In genomic region chr12:104348283-104348993, GRCh38 we compare ENCODE assay signal across 21 cellular contexts.
"Had no signal": no experiment of that assay in that cellular context is flagged by ENCODE, and none has a peak within 500 bp of the region (broad histone marks: within the 10 kb centered on the region; RNA-seq: fewer than 3 reads in every experiment).

No MANE protein-coding gene starts in this region.

- FAIRE-seq: K562, RCC 7860 had no signal

- H3K27me3 ChIP-seq: breast epithelium, SJSA1 had no signal

- H3K27me3 Mint-ChIP-seq: activated CD4-positive, alpha-beta memory T cell treated with anti-CD3 and anti-CD28 coated beads for 36 hours; activated CD4-positive, alpha-beta T cell treated with anti-CD3 and anti-CD28 coated beads, Interleukin-2, amount 10 ng/mL, durations not matched to agents 7 days and 5 days; activated naive CD4-positive, alpha-beta T cell treated with anti-CD3 and anti-CD28 coated beads, Interleukin-2, amount 50 U/mL, for 24 hours had no signal

- H3K4me1 Mint-ChIP-seq: activated CD4-positive, alpha-beta T cell treated with anti-CD3 and anti-CD28 coated beads, Interleukin-2, amount 10 ng/mL, durations not matched to agents 7 days and 5 days; activated naive CD4-positive, alpha-beta T cell treated with anti-CD3 and anti-CD28 coated beads, Interleukin-2, amount 50 U/mL, for 24 hours had no signal

- H3K4me3 ChIP-seq: breast epithelium, K562, SJSA1 had no signal

- H3K27ac Mint-ChIP-seq: activated CD4-positive, alpha-beta memory T cell treated with anti-CD3 and anti-CD28 coated beads for 36 hours; activated CD4-positive, alpha-beta T cell treated with anti-CD3 and anti-CD28 coated beads, Interleukin-2, amount 10 ng/mL, durations not matched to agents 7 days and 5 days; activated naive CD4-positive, alpha-beta T cell treated with anti-CD3 and anti-CD28 coated beads, Interleukin-2, amount 50 U/mL, for 24 hours; T-helper 1 cell treated with Interleukin-12 subunit alpha and Interleukin-12 subunit beta and Interleukin-4 antibody, amounts not matched to agents 30 μg/mL and 1 μg/mL, for 36 hours had no signal

- H3K27ac ChIP-seq: breast epithelium, SJSA1 had no signal

- H3K9me3 Mint-ChIP-seq: activated CD4-positive, alpha-beta memory T cell treated with anti-CD3 and anti-CD28 coated beads for 36 hours; activated CD4-positive, alpha-beta T cell treated with anti-CD3 and anti-CD28 coated beads, Interleukin-2, amount 10 ng/mL, durations not matched to agents 7 days and 5 days; activated naive CD4-positive, alpha-beta T cell treated with anti-CD3 and anti-CD28 coated beads, Interleukin-2, amount 50 U/mL, for 24 hours; T-helper 1 cell treated with Interleukin-12 subunit alpha and Interleukin-12 subunit beta and Interleukin-4 antibody, amounts not matched to agents 30 μg/mL and 1 μg/mL, for 36 hours had no signal

- H3K9me3 ChIP-seq: breast epithelium, SJSA1 had no signal

- H3K4me3 Mint-ChIP-seq: activated CD4-positive, alpha-beta memory T cell treated with anti-CD3 and anti-CD28 coated beads for 36 hours; activated CD4-positive, alpha-beta T cell treated with anti-CD3 and anti-CD28 coated beads, Interleukin-2, amount 10 ng/mL, durations not matched to agents 7 days and 5 days; activated naive CD4-positive, alpha-beta T cell treated with anti-CD3 and anti-CD28 coated beads, Interleukin-2, amount 50 U/mL, for 24 hours; T-helper 1 cell treated with Interleukin-12 subunit alpha and Interleukin-12 subunit beta and Interleukin-4 antibody, amounts not matched to agents 30 μg/mL and 1 μg/mL, for 36 hours had no signal

- DNase-seq: activated CD4-positive, alpha-beta memory T cell treated with anti-CD3 and anti-CD28 coated beads for 36 hours; activated CD4-positive, alpha-beta T cell treated with anti-CD3 and anti-CD28 coated beads, Interleukin-2, amount 10 ng/mL, durations not matched to agents 7 days and 5 days; activated CD4-positive, CD25-positive, alpha-beta regulatory T cell treated with anti-CD3 and anti-CD28 coated beads, Interleukin-2, amount 50 U/mL, for 72 hours; activated effector memory CD4-positive, alpha-beta T cell treated with Interleukin-2 at 50 U/mL for 16 hours; activated naive CD4-positive, alpha-beta T cell; aorta; caudate nucleus; Karpas-422; MM.1S; NCI-H1105 treated with DMSO at 0.1 percent for 48 hours; NCI-H1436 treated with DMSO at 0.1 percent for 48 hours; NCI-H187; NCI-H2081; NCI-H524; SHP77 had no signal

- ATAC-seq: K562 had no signal

- H3K4me1 ChIP-seq: breast epithelium, SJSA1 had no signal

- H3K36me3 ChIP-seq: breast epithelium had no signal
